ENCODE assay signal across 8 cellular contexts in genomic region chr6:125285353-125285752, GRCh38.
"Had no signal": no experiment of that assay in that cellular context is flagged by ENCODE, and none has a peak within 500 bp of the region (broad histone marks: within the 10 kb centered on the region; RNA-seq: fewer than 3 reads in every experiment).

No MANE protein-coding gene starts in this region.

- H2AFZ ChIP-seq: GM23248 had no signal

- H3K4me3 Mint-ChIP-seq: HFFc6 had no signal

- DNase-seq: GOT3, H7, KBM-7 had no signal

- H3K9ac ChIP-seq: GM23248, KMS-11 had no signal

- H3K4me2 ChIP-seq: KMS-11 had no signal

- H3K4me3 ChIP-seq: GM23248, HAP-1 had no signal

- H3K4me1 ChIP-seq: HAP-1 had no signal

- FAIRE-seq: HTR-8/SVneo had no signal

- H3K27ac ChIP-seq: GM23248, KMS-11 had no signal

- H3K9me3 ChIP-seq: HAP-1 had no signal
